In the genomic region with DNA sequence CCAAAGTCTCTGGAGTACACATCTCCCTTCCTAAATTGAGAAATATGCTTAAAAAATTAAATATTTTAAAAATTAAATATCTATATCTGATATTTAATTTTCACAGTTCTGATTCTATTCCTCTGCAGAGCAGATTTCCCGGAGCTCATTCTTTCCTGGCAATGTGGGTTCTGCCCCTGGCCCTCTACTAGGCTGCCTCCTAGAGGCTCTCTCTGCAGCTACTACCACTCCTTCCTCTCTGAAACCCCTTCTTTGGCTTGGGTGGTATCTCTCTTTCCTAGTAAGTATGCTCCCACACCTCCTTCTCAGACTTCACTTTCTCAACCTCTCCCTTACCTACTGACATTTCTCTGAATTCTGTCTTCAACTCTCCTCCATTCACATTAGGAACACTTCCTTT, we compare ENCODE assay signal across 11 cellular contexts. TPM values are rescaled to one million over a fixed set of nuclear protein-coding genes. Genes with fewer than 3 reads are reported as not detected.
DNase-seq lines count a peak whose midpoint lies in the region; ATAC-seq and TF ChIP-seq lines count a peak whose summit lies in the region.
"Had no signal": no experiment of that assay in that cellular context is flagged by ENCODE, and none has a peak within 500 bp of the region (broad histone marks: within the 10 kb centered on the region; RNA-seq: fewer than 3 reads in every experiment).

No MANE protein-coding gene starts in this region.

- no peak overlapping the region for H3K4me3 ChIP-seq in Karpas-422 (ENCODE audit: low read length)
- H3K4me3 ChIP-seq: body of pancreas, HAP-1 had no signal

- no peak for ATAC-seq in GM21360 (IDR thresholded peaks at IDR 0.05; ENCODE audit: unreplicated experiment)
- ATAC-seq: body of pancreas had no signal

- H3K36me3 Mint-ChIP-seq in Calu3 (ENCODE audit: insufficient read depth, unreplicated experiment) (no peaks in the 10 kb centered on the region), endothelial cell (ENCODE audit: low read depth, unreplicated experiment) (peaks cover 6% of the 10 kb centered on the region)

- H3K4me3 Mint-ChIP-seq in Calu3 (ENCODE audit: low read depth, unreplicated experiment) (no peak overlapping the region), endothelial cell (ENCODE audit: unreplicated experiment) (no peak overlapping the region)

- no peak overlapping the region for H2AFZ ChIP-seq in Karpas-422 (ENCODE audit: low read length)

- H3K27ac Mint-ChIP-seq in Calu3 (ENCODE audit: unreplicated experiment) (peak overlapping the region; percentile 10), endothelial cell (ENCODE audit: unreplicated experiment) (no peak overlapping the region)

- DNase-seq in Calu3 (no peak), Karpas-422 (no peak), endothelial cell (ENCODE audit: low spot score) (peak; percentile 3), lung microvascular endothelial cell (ENCODE audit: low read depth in 2 of 2) (peak; percentile 24 to 56), NCI-H187 (lab: John Stamatoyannopoulos, UW) (no peak)
- no peak for DNase-seq in activated CD4-positive, CD25-positive, alpha-beta regulatory T cell (lab: John Stamatoyannopoulos, UW)
- DNase-seq in stimulated activated CD4-positive, alpha-beta T cell treated with anti-CD3 and anti-CD28 coated beads, Interleukin-2, amount 100 ng/mL, for 24 hours: no peak
- DNase-seq: body of pancreas, hippocampal formation had no signal

- H3K36me3 ChIP-seq in Karpas-422 (ENCODE audit: insufficient read depth, low read length): no peaks in the 10 kb centered on the region
- H3K36me3 ChIP-seq: HAP-1 had no signal

- H3K9me3 Mint-ChIP-seq in Calu3 (ENCODE audit: low read depth, unreplicated experiment) (no peaks in the 10 kb centered on the region), endothelial cell (ENCODE audit: unreplicated experiment) (no peaks in the 10 kb centered on the region)

- H3K4me1 ChIP-seq in Karpas-422 (ENCODE audit: low read length): peaks cover 11% of the 10 kb centered on the region
- H3K4me1 ChIP-seq: body of pancreas had no signal

- H3K27me3 ChIP-seq in Karpas-422 (ENCODE audit: low read length): no peaks in the 10 kb centered on the region
- H3K27me3 ChIP-seq: body of pancreas had no signal

- no peak overlapping the region for H3K9ac ChIP-seq in Karpas-422 (ENCODE audit: low read length)

- H4K20me1 ChIP-seq in Karpas-422 (ENCODE audit: insufficient read depth, low read depth, low read length): no peaks in the 10 kb centered on the region

- CTCF ChIA-PET in Calu3 (lab: Charles Lee): interaction anchor here (1.1 to 1.5 kb wide), 2 partner anchors 22 to 62 kb away, joined by 5 to 9 read pairs; partner anchors contain the start of gene SRPX

- TF ChIP-seq CTCF in Calu3 (IDR thresholded peaks at IDR 0.05; ENCODE audit: unreplicated experiment) (no peak), endothelial cell (IDR thresholded peaks at IDR 0.05; ENCODE audit: unreplicated experiment) (no peak)

- H3K4me1 Mint-ChIP-seq in Calu3 (ENCODE audit: low read depth, unreplicated experiment) (peaks cover 8% of the 10 kb centered on the region), endothelial cell (ENCODE audit: unreplicated experiment) (no peaks in the 10 kb centered on the region)

- intact Hi-C loops in Calu3 (cut with micrococcal nuclease; ENCODE audit: unreplicated experiment): no loop called here

- BruUV-seq in Calu3 (replicated peaks; lab: Mats Ljungman, UMichigan): no TSS peak

- no peaks in the 10 kb centered on the region for H3K79me2 ChIP-seq in Karpas-422 (ENCODE audit: low read length)

- H3K27me3 Mint-ChIP-seq in Calu3 (ENCODE audit: unreplicated experiment): no peaks in the 10 kb centered on the region
- H3K27me3 Mint-ChIP-seq in endothelial cell (ENCODE audit: unreplicated experiment): peaks cover 3% of the 10 kb centered on the region

- H3K9me2 ChIP-seq in Karpas-422 (replicated peaks; ENCODE audit: insufficient read depth, low read length): no peaks in the 10 kb centered on the region

- 0 out of 2 replicates have a peak overlapping the region, but pooled peaks have one; percentile 11 for H3K27ac ChIP-seq in Karpas-422 (ENCODE audit: low read length)
- H3K27ac ChIP-seq: body of pancreas had no signal

- no peak overlapping the region for H3K4me2 ChIP-seq in Karpas-422 (ENCODE audit: low read depth, low read length, poor library complexity, severe bottlenecking)

- no peaks in the 10 kb centered on the region for H3K9me3 ChIP-seq in Karpas-422 (ENCODE audit: low read length)
- H3K9me3 ChIP-seq: body of pancreas, HAP-1 had no signal

RNA-seq across cellular contexts. Expression of gene RPGR, which starts 45.3 kb away (rescaled TPM):
- total RNA-seq in Calu3 (2022): 8.9 and 10.5 TPM in 2 replicates
- 11.4 and 23.9 TPM in 2 replicates for total RNA-seq in Karpas-422 (2014; rRNA removed; shearing (Covaris generic); ENCODE audit: low replicate concordance)
- total RNA-seq in endothelial cell (ENCODE audit: unreplicated experiment): 17.2 TPM
- 29.2 and 44.8 TPM in 2 replicates for total RNA-seq in lung microvascular endothelial cell

Comparison
In these comparisons a context has a peak if more than half of its experiments do, and no peak if none do; other contexts are left out.
1. DNase-seq: peak in endothelial cell (single experiment) and lung microvascular endothelial cell (2 of 2); none in Calu3 (single experiment), Karpas-422 (single experiment), activated CD4-positive, CD25-positive, alpha-beta regulatory T cell (0 of 4), stimulated activated CD4-positive, alpha-beta T cell treated with anti-CD3 and anti-CD28 coated beads, Interleukin-2, amount 100 ng/mL, for 24 hours (0 of 2) and NCI-H187 (0 of 2).